In the genomic region with DNA sequence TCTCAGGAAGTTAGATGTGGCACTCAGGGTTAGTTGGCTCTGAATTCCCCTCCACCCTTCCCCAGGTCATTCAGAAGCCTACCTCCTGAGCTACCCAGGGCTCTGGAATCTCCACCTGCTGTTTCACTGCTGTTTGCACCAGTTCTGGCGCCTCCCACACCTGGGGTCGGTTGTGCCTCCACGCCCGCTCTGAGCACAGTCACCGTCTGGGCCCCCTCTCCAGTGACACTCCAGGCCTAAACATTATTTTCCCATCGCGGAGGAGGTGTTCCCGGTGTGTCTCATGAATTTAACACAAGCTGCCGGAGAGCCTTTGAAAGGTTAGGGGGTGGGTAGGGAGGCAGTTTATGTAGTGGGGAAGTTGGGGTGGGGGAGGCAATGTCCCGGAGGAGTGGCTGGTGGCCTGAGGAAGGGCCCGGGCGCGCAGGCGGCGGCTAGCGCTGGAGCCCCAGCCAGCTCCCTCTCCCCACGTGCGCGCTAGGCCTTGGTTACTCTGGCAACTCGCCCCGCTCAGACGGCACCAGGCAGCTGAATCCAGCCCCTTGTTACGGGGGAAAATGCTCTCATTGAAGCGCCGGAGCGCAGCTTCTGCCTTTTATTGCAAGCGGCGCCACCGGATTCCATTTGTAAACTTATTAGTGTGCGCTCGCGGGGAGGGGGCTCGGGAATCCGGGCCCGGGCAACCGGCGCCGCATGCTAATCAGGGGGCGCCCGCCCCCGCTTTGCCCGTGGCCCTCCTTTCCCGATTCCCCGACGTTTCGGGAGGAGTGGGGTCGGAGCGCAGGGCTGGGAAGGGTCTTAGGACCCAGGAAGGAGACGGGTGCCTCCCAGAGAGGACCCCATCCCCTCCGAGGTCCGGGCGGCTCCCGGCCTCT, we compare ENCODE assay signal across 9 cellular contexts. TPM values are rescaled to one million over a fixed set of nuclear protein-coding genes. Genes with fewer than 3 reads are reported as not detected.
DNase-seq lines count a peak whose midpoint lies in the region; ATAC-seq and TF ChIP-seq lines count a peak whose summit lies in the region.
"Had no signal": no experiment of that assay in that cellular context is flagged by ENCODE, and none has a peak within 500 bp of the region (broad histone marks: within the 10 kb centered on the region; RNA-seq: fewer than 3 reads in every experiment).

No MANE protein-coding gene starts in this region.

- peaks cover 3% of the 10 kb centered on the region for H3K9me3 Mint-ChIP-seq in glutamatergic neuron (ENCODE audit: unreplicated experiment)

- H3K4me3 Mint-ChIP-seq in glutamatergic neuron (ENCODE audit: unreplicated experiment), result no peak overlapping the region

- H3K27ac Mint-ChIP-seq in glutamatergic neuron (ENCODE audit: unreplicated experiment), result no peak overlapping the region

- ATAC-seq in GM21447 (IDR thresholded peaks at IDR 0.05; ENCODE audit: unreplicated experiment) (no peak), GM18502 (IDR thresholded peaks at IDR 0.05; ENCODE audit: poor library complexity, unreplicated experiment) (no peak)

- no peaks in the 10 kb centered on the region for H3K36me3 Mint-ChIP-seq in glutamatergic neuron (ENCODE audit: unreplicated experiment)

- DNase-seq in COR-L47 (lab: John Stamatoyannopoulos, UW) (peak; percentile 69), NCI-H345 treated with DMSO at 0.1 percent for 48 hours (lab: John Stamatoyannopoulos, UW; ENCODE audit: unreplicated experiment) (peak; percentile 20), glutamatergic neuron (peak; percentile 71), occipital lobe (lab: John Stamatoyannopoulos, UW) (peak; percentile 74), NCI-H187 (lab: John Stamatoyannopoulos, UW) (no peak), Kasumi-1 (lab: John Stamatoyannopoulos, UW) (no peak)
- DNase-seq: SHP77 treated with DMSO at 0.1 percent for 48 hours had no signal

- TF ChIP-seq CTCF in glutamatergic neuron (IDR thresholded peaks at IDR 0.05; ENCODE audit: partially characterized antibody, unreplicated experiment), result no peak

- H3K4me1 Mint-ChIP-seq in glutamatergic neuron (ENCODE audit: low read depth, unreplicated experiment), result peaks cover 25% of the 10 kb centered on the region

- H3K27me3 Mint-ChIP-seq in glutamatergic neuron (ENCODE audit: unreplicated experiment), result peaks cover 8% of the 10 kb centered on the region

RNA-seq across cellular contexts. Expression of a gene that starts 52.4 kb away (rescaled TPM):
- 3.6 TPM for total RNA-seq in glutamatergic neuron (ENCODE audit: unreplicated experiment)
- 2.3 TPM for total RNA-seq in occipital lobe

Comparison
In these comparisons a context has a peak if more than half of its experiments do, and no peak if none do; other contexts are left out.
1. DNase-seq: peak in COR-L47 (single experiment), NCI-H345 treated with DMSO at 0.1 percent for 48 hours (single experiment), glutamatergic neuron (single experiment) and occipital lobe (single experiment); none in NCI-H187 (0 of 2) and Kasumi-1 (0 of 2).